1 cellular context compared by ENCODE assay signal in the genomic region with DNA sequence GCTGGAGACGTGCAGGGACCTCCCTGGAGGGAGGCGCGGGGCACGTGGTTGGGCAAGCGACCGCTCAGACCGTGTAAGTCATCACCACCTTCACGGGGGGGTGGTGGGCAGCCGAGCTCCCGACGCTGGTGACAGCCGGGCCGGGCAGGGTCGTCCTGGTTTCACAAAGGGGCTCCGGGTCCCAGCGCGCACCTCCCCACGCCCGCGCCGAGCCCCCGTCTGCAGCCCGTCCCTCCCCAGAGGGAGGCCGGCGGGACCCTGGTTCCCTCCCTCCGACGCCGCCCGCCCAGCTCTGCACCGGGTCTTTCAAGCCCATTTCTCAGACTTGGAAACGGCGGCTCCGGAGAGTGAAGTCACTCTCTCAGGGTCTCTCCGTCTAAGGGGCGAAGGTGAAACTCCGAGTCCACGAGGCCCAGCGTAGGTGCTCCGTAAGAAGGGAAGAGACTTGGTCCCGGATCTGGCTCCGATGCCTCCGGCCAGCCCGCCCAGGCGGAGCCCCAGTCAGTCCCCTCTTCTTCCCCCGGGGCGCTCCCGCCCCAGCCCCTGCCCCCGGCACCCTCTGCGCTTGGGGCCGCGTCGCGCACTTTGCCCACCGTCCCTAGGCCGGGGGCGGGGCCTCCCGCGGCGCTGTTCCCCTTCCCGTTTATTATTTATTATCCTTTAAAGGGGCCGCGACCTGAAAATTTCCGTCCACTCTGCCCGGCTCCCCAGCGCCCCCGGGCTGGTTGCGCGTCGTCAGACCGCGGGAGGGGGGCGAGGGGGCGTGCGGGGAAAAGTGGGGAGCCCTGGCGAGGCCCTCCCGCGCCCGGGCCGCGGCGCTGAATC.
TF ChIP-seq lines count a peak whose summit lies in the region.

No MANE protein-coding gene starts in this region.

TF ChIP-seq in A549, 52 proteins besides CTCF, POLR2A, EP300 and RAD21 (continued from another document):
- TF ChIP-seq, protein P1, sequence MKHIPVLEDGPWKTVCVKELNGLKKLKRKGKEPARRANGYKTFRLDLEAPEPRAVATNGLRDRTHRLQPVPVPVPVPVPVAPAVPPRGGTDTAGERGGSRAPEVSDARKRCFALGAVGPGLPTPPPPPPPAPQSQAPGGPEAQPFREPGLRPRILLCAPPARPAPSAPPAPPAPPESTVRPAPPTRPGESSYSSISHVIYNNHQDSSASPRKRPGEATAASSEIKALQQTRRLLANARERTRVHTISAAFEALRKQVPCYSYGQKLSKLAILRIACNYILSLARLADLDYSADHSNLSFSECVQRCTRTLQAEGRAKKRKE (CRISPR knock-in tag; IDR thresholded peaks at IDR 0.05; ENCODE audit: low read depth), result no peak
- TF ChIP-seq HOXA7 (CRISPR knock-in tag; IDR thresholded peaks at IDR 0.05), result no peak
- TF ChIP-seq GATA3 (IDR thresholded peaks at IDR 0.05; ENCODE audit: borderline replicate concordance), result peak; percentile 12; the same call in 1 of the 2 replicates
- TF ChIP-seq, protein P2, sequence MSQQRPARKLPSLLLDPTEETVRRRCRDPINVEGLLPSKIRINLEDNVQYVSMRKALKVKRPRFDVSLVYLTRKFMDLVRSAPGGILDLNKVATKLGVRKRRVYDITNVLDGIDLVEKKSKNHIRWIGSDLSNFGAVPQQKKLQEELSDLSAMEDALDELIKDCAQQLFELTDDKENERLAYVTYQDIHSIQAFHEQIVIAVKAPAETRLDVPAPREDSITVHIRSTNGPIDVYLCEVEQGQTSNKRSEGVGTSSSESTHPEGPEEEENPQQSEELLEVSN (IDR thresholded peaks at IDR 0.05; ENCODE audit: borderline replicate concordance, low read depth), result peak; percentile 45; the same call in 1 of the 2 replicates
- TF ChIP-seq NR3C1 (IDR thresholded peaks at IDR 0.05), result no peak
- no peak for TF ChIP-seq ZNF302 (CRISPR knock-in tag; IDR thresholded peaks at IDR 0.05)
- TF ChIP-seq NFE2L2 (conservative IDR thresholded peaks at IDR 0.05; ENCODE audit: low read length), result no peak
- no peak for TF ChIP-seq POLR2AphosphoS2 (conservative IDR thresholded peaks at IDR 0.05; ENCODE audit: low read length)
- TF ChIP-seq, protein P3, sequence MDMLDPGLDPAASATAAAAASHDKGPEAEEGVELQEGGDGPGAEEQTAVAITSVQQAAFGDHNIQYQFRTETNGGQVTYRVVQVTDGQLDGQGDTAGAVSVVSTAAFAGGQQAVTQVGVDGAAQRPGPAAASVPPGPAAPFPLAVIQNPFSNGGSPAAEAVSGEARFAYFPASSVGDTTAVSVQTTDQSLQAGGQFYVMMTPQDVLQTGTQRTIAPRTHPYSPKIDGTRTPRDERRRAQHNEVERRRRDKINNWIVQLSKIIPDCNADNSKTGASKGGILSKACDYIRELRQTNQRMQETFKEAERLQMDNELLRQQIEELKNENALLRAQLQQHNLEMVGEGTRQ (IDR thresholded peaks at IDR 0.05), result peak; percentile 42; the same call in 1 of the 2 replicates
- TF ChIP-seq, protein P4, sequence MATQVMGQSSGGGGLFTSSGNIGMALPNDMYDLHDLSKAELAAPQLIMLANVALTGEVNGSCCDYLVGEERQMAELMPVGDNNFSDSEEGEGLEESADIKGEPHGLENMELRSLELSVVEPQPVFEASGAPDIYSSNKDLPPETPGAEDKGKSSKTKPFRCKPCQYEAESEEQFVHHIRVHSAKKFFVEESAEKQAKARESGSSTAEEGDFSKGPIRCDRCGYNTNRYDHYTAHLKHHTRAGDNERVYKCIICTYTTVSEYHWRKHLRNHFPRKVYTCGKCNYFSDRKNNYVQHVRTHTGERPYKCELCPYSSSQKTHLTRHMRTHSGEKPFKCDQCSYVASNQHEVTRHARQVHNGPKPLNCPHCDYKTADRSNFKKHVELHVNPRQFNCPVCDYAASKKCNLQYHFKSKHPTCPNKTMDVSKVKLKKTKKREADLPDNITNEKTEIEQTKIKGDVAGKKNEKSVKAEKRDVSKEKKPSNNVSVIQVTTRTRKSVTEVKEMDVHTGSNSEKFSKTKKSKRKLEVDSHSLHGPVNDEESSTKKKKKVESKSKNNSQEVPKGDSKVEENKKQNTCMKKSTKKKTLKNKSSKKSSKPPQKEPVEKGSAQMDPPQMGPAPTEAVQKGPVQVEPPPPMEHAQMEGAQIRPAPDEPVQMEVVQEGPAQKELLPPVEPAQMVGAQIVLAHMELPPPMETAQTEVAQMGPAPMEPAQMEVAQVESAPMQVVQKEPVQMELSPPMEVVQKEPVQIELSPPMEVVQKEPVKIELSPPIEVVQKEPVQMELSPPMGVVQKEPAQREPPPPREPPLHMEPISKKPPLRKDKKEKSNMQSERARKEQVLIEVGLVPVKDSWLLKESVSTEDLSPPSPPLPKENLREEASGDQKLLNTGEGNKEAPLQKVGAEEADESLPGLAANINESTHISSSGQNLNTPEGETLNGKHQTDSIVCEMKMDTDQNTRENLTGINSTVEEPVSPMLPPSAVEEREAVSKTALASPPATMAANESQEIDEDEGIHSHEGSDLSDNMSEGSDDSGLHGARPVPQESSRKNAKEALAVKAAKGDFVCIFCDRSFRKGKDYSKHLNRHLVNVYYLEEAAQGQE (IDR thresholded peaks at IDR 0.05), result peak; percentile 39; the same call in 1 of the 2 replicates
- TF ChIP-seq MAFK (IDR thresholded peaks at IDR 0.05; ENCODE audit: partially characterized antibody), result no peak
